ENCODE assay signal across 20 cellular contexts in the genomic region with DNA sequence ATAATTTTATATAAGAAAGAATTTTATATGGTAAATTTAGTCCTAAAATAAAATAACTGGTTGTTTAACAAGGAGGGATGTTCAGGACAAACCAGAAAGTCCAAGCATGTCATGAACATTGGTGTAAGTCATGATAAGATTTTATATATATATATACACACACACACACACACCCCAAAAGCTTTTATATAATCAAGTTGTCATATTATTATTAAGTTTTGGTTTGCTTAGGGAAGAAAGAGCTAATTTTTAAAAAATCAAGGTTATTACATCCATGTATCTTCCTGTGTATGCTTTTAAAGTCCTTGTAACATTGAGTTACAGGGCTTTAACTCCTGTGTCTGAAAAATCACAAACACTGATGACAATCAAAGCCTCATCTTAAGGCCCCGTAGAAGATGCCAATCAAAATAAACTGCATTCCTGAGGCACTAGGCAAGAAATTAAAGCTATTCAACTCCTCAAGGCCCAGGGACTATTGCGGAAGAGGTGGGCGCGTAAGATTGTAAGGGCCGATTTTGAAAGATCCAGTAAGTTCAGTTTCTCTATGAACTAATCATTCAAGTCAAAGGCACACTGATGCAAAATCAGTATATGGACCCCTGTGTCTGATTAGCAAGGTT. TPM values are rescaled to one million over a fixed set of nuclear protein-coding genes. Genes with fewer than 3 reads are reported as not detected.
DNase-seq lines count a peak whose midpoint lies in the region; TF ChIP-seq lines count a peak whose summit lies in the region.
"Had no signal": no experiment of that assay in that cellular context is flagged by ENCODE, and none has a peak within 500 bp of the region (broad histone marks: within the 10 kb centered on the region; RNA-seq: fewer than 3 reads in every experiment).

No MANE protein-coding gene starts in this region.

- no peaks in the 10 kb centered on the region for H3K79me2 ChIP-seq in mesendoderm (ENCODE audit: control insufficient read depth, insufficient read depth, low read length)

- no peak overlapping the region for H2BK15ac ChIP-seq in mesendoderm (replicated peaks; ENCODE audit: low read depth)

- no peaks in the 10 kb centered on the region for H3K27me3 ChIP-seq in HUES64 (ENCODE audit: insufficient read depth, low read length)
- H3K27me3 ChIP-seq in mesendoderm (ENCODE audit: insufficient read depth, low read length, poor library complexity) = no peaks in the 10 kb centered on the region
- no peaks in the 10 kb centered on the region for H3K27me3 ChIP-seq in right atrium auricular region
- H3K27me3 ChIP-seq: BLaER1 treated with 17β-estradiol and CSF1 and Interleukin-3, amounts not matched to agents 10 nM and 100 nM had no signal

- H3K79me1 ChIP-seq in mesendoderm (ENCODE audit: low read length) = no peaks in the 10 kb centered on the region

- no peak overlapping the region for H3K18ac ChIP-seq in mesendoderm (ENCODE audit: low read length)

- peaks cover 43% of the 10 kb centered on the region for H3K9me3 ChIP-seq in HUES64 (ENCODE audit: insufficient read depth, low read depth, low read length)
- H3K9me3 ChIP-seq in right atrium auricular region = peaks cover 0 to 5% of the 10 kb centered on the region in 2 donors

- no peak overlapping the region for H3K4me2 ChIP-seq in mesendoderm (ENCODE audit: low read length)
- H3K4me2 ChIP-seq: BLaER1 treated with 17β-estradiol and CSF1 and Interleukin-3, amounts not matched to agents 10 nM and 100 nM had no signal

- H3K4me1 ChIP-seq in HUES64 (ENCODE audit: insufficient read depth, low read length) (peaks cover 24% of the 10 kb centered on the region), mesendoderm (ENCODE audit: control insufficient read depth, low read depth, low read length) (no peaks in the 10 kb centered on the region), right atrium auricular region (peaks cover 0 to 12% of the 10 kb centered on the region in 2 donors)

- no peak overlapping the region for H3K56ac ChIP-seq in mesendoderm (ENCODE audit: low read length)

- H4K5ac ChIP-seq in mesendoderm (ENCODE audit: low read length) = no peak overlapping the region

- no peak overlapping the region for H2BK120ac ChIP-seq in mesendoderm (ENCODE audit: low read depth, low read length)

- no peaks in the 10 kb centered on the region for H3K36me3 ChIP-seq in HUES64 (ENCODE audit: insufficient read depth, low read length)
- H3K36me3 ChIP-seq in mesendoderm (ENCODE audit: control insufficient read depth, insufficient read depth, low read length) = no peaks in the 10 kb centered on the region
- H3K36me3 ChIP-seq in right atrium auricular region = no peaks in the 10 kb centered on the region

- no peak overlapping the region for H3K4ac ChIP-seq in mesendoderm (ENCODE audit: low read depth, low read length)

- in situ Hi-C loops in ACHN (cut with HindIII; ENCODE audit: low pct_ligation_motif_present, low pct_unique_long_range_greater_than_20kb, low sequenced_read_pairs) = no loop called here

- peak overlapping the region; percentile 22; the same call in 1 of the 2 replicates for H3K4me3 ChIP-seq in HUES64 (ENCODE audit: low read length)
- H3K4me3 ChIP-seq in mesendoderm (ENCODE audit: low read length) = peak overlapping the region; percentile 37
- H3K4me3 ChIP-seq in right atrium auricular region = no peak overlapping the region
- H3K4me3 ChIP-seq: GM23248, K562 had no signal

- H4K8ac ChIP-seq in mesendoderm (ENCODE audit: low read depth, low read length) = no peak overlapping the region

- 97% methylated on average over 5 of the region's 5 CpGs for WGBS in HUES64
- no CpG with 5 or more reads among the region's 5 CpGs for WGBS in mesendoderm (ENCODE audit: extremely low coverage, insufficient coverage, low lambda C conversion rate)

- H2BK5ac ChIP-seq in mesendoderm (ENCODE audit: low read length) = no peak overlapping the region

- H3K23ac ChIP-seq in mesendoderm (ENCODE audit: low read length) = no peak overlapping the region

- H2AK5ac ChIP-seq in mesendoderm (ENCODE audit: low read length) = no peak overlapping the region

- DNase-seq in ACHN (peak; percentile 5), OCI-M1 (lab: John Stamatoyannopoulos, UW) (peak; percentile 29), mesendoderm (peak; percentile 28), NCI-H524 treated with DMSO at 0.1 percent for 48 hours (lab: John Stamatoyannopoulos, UW) (no peak), right atrium auricular region (ENCODE audit: low spot score) (no peak)
- DNase-seq in NK-92 treated with Interleukin-12 subunit alpha and Interleukin-12 subunit beta, amount 100 ng/mL, for 24 hours (lab: John Stamatoyannopoulos, UW) = no peak
- DNase-seq: GDM1, GM23248, HCEC 1CT, NCI-H1436, NCI-H1930, NCI-H446 treated with DMSO at 0.1 percent for 48 hours, NCI-H748 treated with DMSO at 0.1 percent for 48 hours, RPMI8226, SHP77 treated with DMSO at 0.1 percent for 48 hours, T-cell had no signal

- H3K27ac ChIP-seq in HUES64 (ENCODE audit: low read depth, low read length) (no peak overlapping the region), mesendoderm (ENCODE audit: low read depth, low read length) (no peak overlapping the region), right atrium auricular region (no peak overlapping the region)
- H3K27ac ChIP-seq: GM23248 had no signal

- TF ChIP-seq CTCF in right atrium auricular region (IDR thresholded peaks at IDR 0.05) = no peak

- no peak overlapping the region for H3K9ac ChIP-seq in HUES64 (ENCODE audit: low read depth, low read length)
- no peak overlapping the region for H3K9ac ChIP-seq in mesendoderm (ENCODE audit: low read length)
- H3K9ac ChIP-seq: BLaER1 treated with 17β-estradiol and CSF1 and Interleukin-3, amounts not matched to agents 10 nM and 100 nM; GM23248 had no signal

RNA-seq across cellular contexts. Expression of gene APOL6, which starts 16.8 kb away (rescaled TPM):
- polyA plus RNA-seq in HUES64 (2013, experiment 1 of 2) = 0.05 TPM
- polyA plus RNA-seq in HUES64 (2013, experiment 2 of 2) = 0.06 TPM
- 0.11 TPM for polyA plus RNA-seq in mesendoderm (2013, experiment 1 of 2)
- polyA plus RNA-seq in mesendoderm (2013, experiment 2 of 2) = 0.11 TPM
- 1 to 10 TPM; 7.5 to 8.5 TPM for total RNA-seq in right atrium auricular region

RNA-seq across cellular contexts. Expression of gene MB, which starts 47.9 kb away (rescaled TPM):
- polyA plus RNA-seq in HUES64 (2013, experiment 1 of 2) = not detected
- polyA plus RNA-seq in HUES64 (2013, experiment 2 of 2) = 0.38 TPM
- 0.04 TPM for polyA plus RNA-seq in mesendoderm (2013, experiment 1 of 2)
- polyA plus RNA-seq in mesendoderm (2013, experiment 2 of 2) = 0.04 TPM
- total RNA-seq in right atrium auricular region = 1,000 to 10,000 TPM; 6,650 to 9,762 TPM
- total RNA-seq: GM23248, K562, T-cell had no signal
- polyA plus RNA-seq: GM23248, K562 had no signal

RNA-seq across cellular contexts. Expression of gene APOL5, which starts 52.6 kb away (rescaled TPM):
- polyA plus RNA-seq in HUES64 (2013, experiment 1 of 2) = not detected
- polyA plus RNA-seq in HUES64 (2013, experiment 2 of 2) = not detected
- polyA plus RNA-seq in mesendoderm (2013, experiment 1 of 2) = not detected
- polyA plus RNA-seq in mesendoderm (2013, experiment 2 of 2) = not detected
- total RNA-seq in right atrium auricular region = under 1 TPM in 1 of 2 donors, not detected in 1; 0.74 TPM
- total RNA-seq: A673, GM23248, K562, T-cell had no signal
- polyA plus RNA-seq: GM23248, K562 had no signal

Comparison
In these comparisons a context has a peak if more than half of its experiments do, and no peak if none do; other contexts are left out.
1. DNase-seq: peak in ACHN (single experiment), OCI-M1 (single experiment) and mesendoderm (single experiment); none in NCI-H524 treated with DMSO at 0.1 percent for 48 hours (single experiment), right atrium auricular region (single experiment) and NK-92 treated with Interleukin-12 subunit alpha and Interleukin-12 subunit beta, amount 100 ng/mL, for 24 hours (single experiment).
2. H3K4me3 ChIP-seq: peak in HUES64 (single experiment) and mesendoderm (single experiment); none in right atrium auricular region (0 of 2).